20 cellular contexts compared by ENCODE assay signal in the genomic region with DNA sequence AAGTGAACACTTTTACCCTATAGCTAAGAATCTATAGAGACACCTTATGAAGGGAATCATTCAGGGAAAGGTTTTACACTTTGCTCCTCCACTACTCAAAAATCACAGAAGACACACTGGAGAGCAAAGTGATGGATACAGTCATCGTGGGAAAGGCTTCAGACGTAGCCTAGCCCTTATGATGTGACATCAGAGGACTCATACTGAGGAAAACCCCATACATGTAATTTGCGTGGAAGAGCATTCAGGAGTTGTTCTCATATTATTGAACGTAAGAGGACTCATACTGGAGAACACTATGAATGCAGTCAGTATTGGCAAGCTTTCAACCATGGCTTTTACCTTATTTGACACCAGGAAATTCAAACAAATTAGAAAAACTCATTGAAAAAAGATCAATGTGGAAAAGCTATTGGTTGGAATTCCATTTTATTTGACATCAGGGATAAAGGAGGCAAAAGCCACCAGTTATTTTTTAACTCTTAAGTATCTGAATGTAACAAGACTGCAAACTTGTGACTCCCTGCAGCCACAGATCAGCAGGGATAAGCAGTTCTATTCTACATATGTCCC. TPM values are rescaled to one million over a fixed set of nuclear protein-coding genes. Genes with fewer than 3 reads are reported as not detected.
DNase-seq lines count a peak whose midpoint lies in the region; ATAC-seq, FAIRE-seq and TF ChIP-seq lines count a peak whose summit lies in the region.
"Had no signal": no experiment of that assay in that cellular context is flagged by ENCODE, and none has a peak within 500 bp of the region (broad histone marks: within the 10 kb centered on the region; RNA-seq: fewer than 3 reads in every experiment).

No MANE protein-coding gene starts in this region.

- H4K8ac ChIP-seq in H1 (ENCODE audit: extremely low read depth, insufficient read depth, low read length): no peak overlapping the region

- H3K27ac ChIP-seq in HEK293 (ENCODE audit: extremely low read depth, low read depth, low read length) (no peak overlapping the region), H1 (ENCODE audit: low read depth, low read length) (no peak overlapping the region)
- H3K27ac ChIP-seq: HL-60, KMS-11, SJSA1 had no signal

- H4K20me1 ChIP-seq in H1 (replicated peaks in 1 of 2; ENCODE audit: control insufficient read depth in 1 of 2, insufficient read depth in 2 of 2, low read length in 2 of 2): no peaks in the 10 kb centered on the region

- no peak overlapping the region for H2AK5ac ChIP-seq in H1 (ENCODE audit: low read depth, low read length)

- no peaks in the 10 kb centered on the region for H3K23me2 ChIP-seq in H1 (ENCODE audit: low read depth, low read length)

- H3K18ac ChIP-seq in H1 (ENCODE audit: extremely low read depth, low read length): no peak overlapping the region

- no peak for TF ChIP-seq EP300 in H1 (IDR thresholded peaks at IDR 0.05; ENCODE audit: borderline replicate concordance in 1 of 2, low read depth in 2 of 2, low read length in 2 of 2)

- H2BK15ac ChIP-seq in H1 (ENCODE audit: low read length): no peak overlapping the region

- no peak for ATAC-seq in GM18519 (IDR thresholded peaks at IDR 0.05; ENCODE audit: low FRiP score, unreplicated experiment)
- ATAC-seq: Right ventricle myocardium inferior had no signal

- POLR2A ChIA-PET in HEK293 (lab: Yijun Ruan, JAX) (no interaction called here), H1 (lab: Charles Lee; ENCODE audit: partially characterized antibody) (interaction anchor here (1.4 kb wide), 1 partner anchor 17 kb away, joined by 4 read pairs; a partner anchor contains a TSS)

- H3K4me3 ChIP-seq in HEK293 (ENCODE audit: low read depth, low read length): no peak overlapping the region
- no peak overlapping the region for H3K4me3 ChIP-seq in H1 (ENCODE audit: extremely low read depth in 1 of 4, insufficient read depth in 2 of 4, low read depth in 3 of 4, low read length in 4 of 4)
- H3K4me3 ChIP-seq: SJSA1 had no signal

- H2BK20ac ChIP-seq in H1 (ENCODE audit: low read length): no peak overlapping the region

- no peak for TF ChIP-seq CTCF in HEK293 (tag by site-specific recombination; IDR thresholded peaks at IDR 0.05)
- TF ChIP-seq CTCF in H1 (IDR thresholded peaks at IDR 0.05; ENCODE audit: control extremely low read depth in 1 of 3, insufficient read depth in 1 of 3, low read depth in 1 of 3, low read length in 3 of 3): no peak

- no peaks in the 10 kb centered on the region for H3K27me3 ChIP-seq in H1 (replicated peaks in 1 of 4; ENCODE audit: control insufficient read depth in 3 of 4, extremely low read depth in 1 of 4, insufficient read depth in 3 of 4, low read length in 3 of 4)
- H3K27me3 ChIP-seq: SJSA1 had no signal

- no peak overlapping the region for H2BK120ac ChIP-seq in H1 (replicated peaks; ENCODE audit: low read depth, low read length)

- H2AFZ ChIP-seq in H1 (ENCODE audit: low read length): no peak overlapping the region

- FAIRE-seq in H1 (lab: Jason Lieb, UNC): no peak
- FAIRE-seq in GM12892 (lab: Jason Lieb, UNC): no peak
- FAIRE-seq: D721Med had no signal

- H3K9me3 ChIP-seq in HEK293 (ENCODE audit: control insufficient read depth, insufficient read depth, low read depth, low read length) (peaks cover 4% of the 10 kb centered on the region; the same call in 1 of the 2 replicates), H1 (ENCODE audit: insufficient read depth in 2 of 2, low read depth in 1 of 2, low read length in 1 of 2) (peaks cover 57 to 81% of the 10 kb centered on the region in 2 experiments)

- no peak overlapping the region for H3K4me2 ChIP-seq in H1 (ENCODE audit: insufficient read depth in 1 of 2, low read depth in 2 of 2, low read length in 2 of 2)
- H3K4me2 ChIP-seq: KMS-11 had no signal

- H3K4me1 ChIP-seq in HEK293 (ENCODE audit: control insufficient read depth, insufficient read depth, low read length): no peaks in the 10 kb centered on the region
- H3K4me1 ChIP-seq in H1 (replicated peaks in 1 of 4; ENCODE audit: control insufficient read depth in 3 of 4, insufficient read depth in 4 of 4, low read length in 3 of 4): no peaks in the 10 kb centered on the region
- H3K4me1 ChIP-seq: SJSA1 had no signal

- DNase-seq in NCI-H748 (lab: John Stamatoyannopoulos, UW; ENCODE audit: unreplicated experiment): peak; percentile 28
- no peak for DNase-seq in NCI-H748 treated with DMSO at 0.1 percent for 48 hours (lab: John Stamatoyannopoulos, UW)
- DNase-seq in H1 (ENCODE audit: low read depth in 1 of 2, low spot score in 2 of 2): no peak
- no peak for DNase-seq in GM12892 (ENCODE audit: insufficient read length)
- no peak for DNase-seq in AG08396 (ENCODE audit: low spot score)
- DNase-seq: 8988T, DND-41, H9, NCI-H1105 treated with DMSO at 0.1 percent for 48 hours, NCI-H2029 treated with DMSO at 0.1 percent for 48 hours, NCI-H2171, NCI-H345, NCI-H524 had no signal

- no peak overlapping the region for H2BK12ac ChIP-seq in H1 (ENCODE audit: low read depth, low read length)

- no peak overlapping the region for H3K4ac ChIP-seq in H1 (replicated peaks; ENCODE audit: insufficient read length, low read depth, low read length)

- H3K14ac ChIP-seq in H1 (ENCODE audit: insufficient read length): no peak overlapping the region

- no peaks in the 10 kb centered on the region for H3K79me1 ChIP-seq in H1 (ENCODE audit: low read depth, low read length)

- H3K56ac ChIP-seq in H1 (replicated peaks; ENCODE audit: insufficient read length, low read depth, low read length): no peak overlapping the region

- TF ChIP-seq POLR2A in H1 (IDR thresholded peaks at IDR 0.05; ENCODE audit: control extremely low read depth in 1 of 2, low read depth in 2 of 2, low read length in 2 of 2) (no peak), GM12892 (IDR thresholded peaks at IDR 0.05; ENCODE audit: low read depth, low read length) (no peak)

- no peak for TF ChIP-seq RAD21 in H1 (IDR thresholded peaks at IDR 0.05 in 1 of 2, conservative IDR thresholded peaks at IDR 0.05 in 1 of 2; ENCODE audit: low read depth in 2 of 2, low read length in 2 of 2)

- no peak overlapping the region for H3K9ac ChIP-seq in H1 (replicated peaks in 1 of 4; ENCODE audit: extremely low read depth in 1 of 4, low read depth in 3 of 4, low read length in 3 of 4)
- H3K9ac ChIP-seq: KMS-11 had no signal

- no peak overlapping the region for H4K91ac ChIP-seq in H1 (replicated peaks; ENCODE audit: insufficient read length, low read length)

- no peaks in the 10 kb centered on the region for H3K79me2 ChIP-seq in H1 (ENCODE audit: control insufficient read depth in 1 of 2, insufficient read depth in 2 of 2, low read length in 2 of 2)

- H4K5ac ChIP-seq in H1 (ENCODE audit: insufficient read length, low read depth, low read length): no peak overlapping the region

- CTCF ChIA-PET in HEK293 (lab: Yijun Ruan, JAX): interaction anchor here (1.2 kb wide), 1 partner anchor 16 kb away, joined by 3 read pairs; a partner anchor contains a TSS
- CTCF ChIA-PET in H1 (lab: Charles Lee; ENCODE audit: partially characterized antibody): no interaction called here

- H3K36me3 ChIP-seq in HEK293 (ENCODE audit: control insufficient read depth in 2 of 2, insufficient read depth in 1 of 2, low read length in 2 of 2) (no peaks in the 10 kb centered on the region), H1 (ENCODE audit: control insufficient read depth in 2 of 4, insufficient read depth in 4 of 4, low read length in 3 of 4) (no peaks in the 10 kb centered on the region)
- H3K36me3 ChIP-seq: SJSA1 had no signal

- H3K23ac ChIP-seq in H1 (ENCODE audit: insufficient read length): no peak overlapping the region

- WGBS in H1 (ENCODE audit: extremely low coverage in 1 of 2, insufficient coverage in 1 of 2, insufficient read length in 1 of 2, insufficient replicate concordance in 2 of 2, low coverage in 1 of 2, low lambda C conversion rate in 2 of 2, missing lambda C conversion rate in 1 of 2), 2 experiments: 69% methylated on average over 4 of the region's 4 CpGs; no CpG with 5 or more reads in 1 of the 2 experiments

- H2BK5ac ChIP-seq in H1 (ENCODE audit: low read depth, low read length): no peak overlapping the region

TF ChIP-seq in HEK293, 187 proteins besides CTCF, POLR2A, EP300 and RAD21:
- no peak for TF ChIP-seq ZNF548 (tag by site-specific recombination; IDR thresholded peaks at IDR 0.05)
- TF ChIP-seq SETDB1 (IDR thresholded peaks at IDR 0.05; ENCODE audit: insufficient read length, low read length): peak; percentile 95
- TF ChIP-seq ZNF274 (IDR thresholded peaks at IDR 0.05; ENCODE audit: low read length): no peak; the same call in 1 of the 2 replicates
- peak; percentile 92 for TF ChIP-seq ZNF274 (tag by site-specific recombination; IDR thresholded peaks at IDR 0.05; ENCODE audit: borderline replicate concordance)

TF ChIP-seq in H1, 55 proteins besides CTCF, POLR2A, EP300 and RAD21:
- TF ChIP-seq FOSL1 (IDR thresholded peaks at IDR 0.05; ENCODE audit: insufficient read depth, low read depth, low read length) (no peak), ZNF274 (IDR thresholded peaks at IDR 0.05; ENCODE audit: borderline replicate concordance, extremely low read depth, low read length) (peak; percentile 94)
TF ChIP-seq in H1: peak in this region for 1.

RNA-seq across cellular contexts. Expression of a gene that starts 16.1 kb away (rescaled TPM):
- 25.1 and 27.7 TPM in 2 replicates for total RNA-seq in H1 (2021; fragmentation: NEBNext Ultra II Directional; extraction: Animal tissue kit (Norgen Biotek cat#: 25700))
- polyA plus RNA-seq in H1 (2011; rRNA removed): 13.3 and 14.2 TPM in 2 replicates
- polyA plus RNA-seq in H1 (2011; cell fraction: cytosol; rRNA removed): 22.8 TPM
- polyA plus RNA-seq in H1 (2011; cell fraction: nucleus; rRNA removed): 31.8 TPM
- polyA plus RNA-seq in H1 (2012, experiment 1 of 2): 23.2 to 26.0 TPM (median 24.9 TPM) in 4 replicates
- polyA plus RNA-seq in H1 (2012, experiment 2 of 2): 6.0 TPM
- 15.6 TPM for polyA plus RNA-seq in H1 (2013, experiment 1 of 2)
- 15.7 TPM for polyA plus RNA-seq in H1 (2013, experiment 2 of 2)
- 30.2 and 34.7 TPM in 2 replicates for polyA minus RNA-seq in H1 (2011; rRNA and poly(A)+ RNA removed)
- polyA minus RNA-seq in H1 (2011; cell fraction: cytosol; rRNA and poly(A)+ RNA removed): 18.1 TPM
- polyA minus RNA-seq in H1 (2011; cell fraction: nucleus; rRNA and poly(A)+ RNA removed): 42.1 TPM
- 19.2 TPM for polyA plus RNA-seq in GM12892 (2012; ENCODE audit: missing spikeins)

RNA-seq across cellular contexts. Expression of a gene that starts 16.2 kb away (rescaled TPM):
- 11.2 and 12.0 TPM in 2 replicates for total RNA-seq in H1 (2021; fragmentation: NEBNext Ultra II Directional; extraction: Animal tissue kit (Norgen Biotek cat#: 25700))
- polyA plus RNA-seq in H1 (2011; rRNA removed): 5.0 and 5.8 TPM in 2 replicates
- 7.8 TPM for polyA plus RNA-seq in H1 (2011; cell fraction: cytosol; rRNA removed)
- 5.4 TPM for polyA plus RNA-seq in H1 (2011; cell fraction: nucleus; rRNA removed)
- polyA plus RNA-seq in H1 (2012, experiment 1 of 2): 8.2 to 12.5 TPM (median 9.8 TPM) in 4 replicates
- 2.1 TPM for polyA plus RNA-seq in H1 (2012, experiment 2 of 2)
- 5.5 TPM for polyA plus RNA-seq in H1 (2013, experiment 1 of 2)
- 6.1 TPM for polyA plus RNA-seq in H1 (2013, experiment 2 of 2)
- 17.6 and 18.5 TPM in 2 replicates for polyA minus RNA-seq in H1 (2011; rRNA and poly(A)+ RNA removed)
- polyA minus RNA-seq in H1 (2011; cell fraction: cytosol; rRNA and poly(A)+ RNA removed): 11.0 TPM
- polyA minus RNA-seq in H1 (2011; cell fraction: nucleus; rRNA and poly(A)+ RNA removed): 8.4 TPM
- 1.9 TPM for polyA plus RNA-seq in GM12892 (2012; ENCODE audit: missing spikeins)
